In genomic region chr12:31868980-31869379, GRCh38 we compare ENCODE assay signal across 11 cellular contexts.
A peak's percentile ranks its signal among the peaks of the same experiment; 100 is the strongest.
DNase-seq lines count a peak whose midpoint lies in the region; ATAC-seq, FAIRE-seq and TF ChIP-seq lines count a peak whose summit lies in the region.
"Had no signal": no experiment of that assay in that cellular context is flagged by ENCODE, and none has a peak within 500 bp of the region (broad histone marks: within the 10 kb centered on the region; RNA-seq: fewer than 3 reads in every experiment).

No MANE protein-coding gene starts in this region.

- TF ChIP-seq POLR2A in right lobe of liver (IDR thresholded peaks at IDR 0.05): no peak

- H3K27me3 ChIP-seq in astrocyte (ENCODE audit: insufficient read depth, low read length) (no peaks in the 10 kb centered on the region), right lobe of liver (no peaks in the 10 kb centered on the region)
- H3K27me3 ChIP-seq: esophagus squamous epithelium had no signal

- intact Hi-C loops in right lobe of liver (cut with DNase I): no loop called here

- H3K36me3 ChIP-seq in astrocyte (ENCODE audit: insufficient read depth, low read length) (no peaks in the 10 kb centered on the region), right lobe of liver (no peaks in the 10 kb centered on the region)
- H3K36me3 ChIP-seq: esophagus squamous epithelium had no signal

- no peaks in the 10 kb centered on the region for H3K36me3 Mint-ChIP-seq in astrocyte (ENCODE audit: low read depth, unreplicated experiment)

- no peaks in the 10 kb centered on the region for H4K20me1 ChIP-seq in astrocyte (ENCODE audit: insufficient read depth, low read length)

- no peak for FAIRE-seq in astrocyte (lab: Jason Lieb, UNC)

- TF ChIP-seq CTCF in astrocyte (IDR thresholded peaks at IDR 0.05; ENCODE audit: insufficient read depth, low read depth, low read length): no peak
- no peak for TF ChIP-seq CTCF in right lobe of liver (IDR thresholded peaks at IDR 0.05)

- H3K27ac ChIP-seq in astrocyte (ENCODE audit: low read depth, low read length) (no peak overlapping the region), right lobe of liver (peak overlapping the region in 2 of 3 donors; percentile 39 to 53)
- H3K27ac ChIP-seq: esophagus squamous epithelium, parathyroid adenoma had no signal

- no peak overlapping the region for H3K9ac ChIP-seq in astrocyte (ENCODE audit: low read length)
- H3K9ac ChIP-seq: parathyroid adenoma had no signal

- peak; percentile 89 to 94 (median 92) for ATAC-seq in right lobe of liver
- no peak for ATAC-seq in HG02970 (IDR thresholded peaks at IDR 0.05; ENCODE audit: low FRiP score, unreplicated experiment)
- ATAC-seq in GM21723 (IDR thresholded peaks at IDR 0.05; ENCODE audit: unreplicated experiment): no peak

- DNase-seq in DMS79 treated with DMSO at 0.1 percent for 48 hours (lab: John Stamatoyannopoulos, UW) (peak; percentile 51), NCI-H1092 treated with DMSO at 0.1 percent for 48 hours (lab: John Stamatoyannopoulos, UW) (peak; percentile 17), astrocyte (ENCODE audit: low read depth) (peak; percentile 36), right lobe of liver (peak; percentile 68 to 88 (median 84)), KBM-7 (no peak), ACHN (no peak)
- DNase-seq: esophagus squamous epithelium had no signal

- in situ Hi-C loops in KBM-7 (cut with MboI; ENCODE audit: low pct_unique_long_range_greater_than_20kb, low sequenced_read_pairs): no loop called here
- in situ Hi-C loops in ACHN (cut with HindIII; ENCODE audit: low pct_ligation_motif_present, low pct_unique_long_range_greater_than_20kb, low sequenced_read_pairs): no loop called here

- H3K79me2 ChIP-seq in astrocyte (ENCODE audit: insufficient read depth, low read length): no peaks in the 10 kb centered on the region
- H3K79me2 ChIP-seq: parathyroid adenoma had no signal

- no peak overlapping the region for H3K27ac Mint-ChIP-seq in astrocyte (ENCODE audit: unreplicated experiment)
- H3K27ac Mint-ChIP-seq: T-helper 1 cell treated with Interleukin-12 subunit alpha and Interleukin-12 subunit beta and Interleukin-4 antibody, amounts not matched to agents 30 μg/mL and 1 μg/mL, for 36 hours had no signal

- H2AFZ ChIP-seq in astrocyte (ENCODE audit: low read depth, low read length): no peak overlapping the region
- H2AFZ ChIP-seq: parathyroid adenoma had no signal

- WGBS in right lobe of liver (ENCODE audit: insufficient coverage, low coverage, low lambda C conversion rate, missing lambda C conversion rate): 12% methylated on average over 2 of the region's 2 CpGs

- H3K4me1 ChIP-seq in astrocyte (ENCODE audit: insufficient read depth, low read length) (no peaks in the 10 kb centered on the region), right lobe of liver (peaks cover 0 to 21% (median 2%) of the 10 kb centered on the region in 4 donors)
- H3K4me1 ChIP-seq: esophagus squamous epithelium had no signal

- H3K4me2 ChIP-seq in astrocyte (ENCODE audit: low read length): no peak overlapping the region

- H3K27me3 Mint-ChIP-seq in astrocyte (ENCODE audit: low read depth, unreplicated experiment): no peaks in the 10 kb centered on the region

- H3K9me3 Mint-ChIP-seq in astrocyte (ENCODE audit: unreplicated experiment): peaks cover 4% of the 10 kb centered on the region

- H3K4me1 Mint-ChIP-seq in astrocyte (ENCODE audit: low read depth, unreplicated experiment): no peaks in the 10 kb centered on the region

- no peaks in the 10 kb centered on the region for H3K9me3 ChIP-seq in astrocyte (ENCODE audit: insufficient read depth, low read depth, low read length)
- no peaks in the 10 kb centered on the region for H3K9me3 ChIP-seq in right lobe of liver
- H3K9me3 ChIP-seq: esophagus squamous epithelium had no signal

- H3K4me3 ChIP-seq in astrocyte (ENCODE audit: insufficient read depth, low read depth, low read length) (no peak overlapping the region), right lobe of liver (no peak overlapping the region)
- H3K4me3 ChIP-seq: esophagus squamous epithelium had no signal

- H3K4me3 Mint-ChIP-seq in astrocyte (ENCODE audit: unreplicated experiment): no peak overlapping the region
- H3K4me3 Mint-ChIP-seq: T-helper 1 cell treated with Interleukin-12 subunit alpha and Interleukin-12 subunit beta and Interleukin-4 antibody, amounts not matched to agents 30 μg/mL and 1 μg/mL, for 36 hours had no signal

Comparison
In these comparisons a context has a peak if more than half of its experiments do, and no peak if none do; other contexts are left out.
1. DNase-seq: peak in DMS79 treated with DMSO at 0.1 percent for 48 hours (single experiment), NCI-H1092 treated with DMSO at 0.1 percent for 48 hours (single experiment), astrocyte (single experiment) and right lobe of liver (3 of 3); none in KBM-7 (single experiment) and ACHN (single experiment).
2. ATAC-seq: peak in right lobe of liver (4 of 4); none in HG02970 (single experiment) and GM21723 (single experiment).